In the genomic region with DNA sequence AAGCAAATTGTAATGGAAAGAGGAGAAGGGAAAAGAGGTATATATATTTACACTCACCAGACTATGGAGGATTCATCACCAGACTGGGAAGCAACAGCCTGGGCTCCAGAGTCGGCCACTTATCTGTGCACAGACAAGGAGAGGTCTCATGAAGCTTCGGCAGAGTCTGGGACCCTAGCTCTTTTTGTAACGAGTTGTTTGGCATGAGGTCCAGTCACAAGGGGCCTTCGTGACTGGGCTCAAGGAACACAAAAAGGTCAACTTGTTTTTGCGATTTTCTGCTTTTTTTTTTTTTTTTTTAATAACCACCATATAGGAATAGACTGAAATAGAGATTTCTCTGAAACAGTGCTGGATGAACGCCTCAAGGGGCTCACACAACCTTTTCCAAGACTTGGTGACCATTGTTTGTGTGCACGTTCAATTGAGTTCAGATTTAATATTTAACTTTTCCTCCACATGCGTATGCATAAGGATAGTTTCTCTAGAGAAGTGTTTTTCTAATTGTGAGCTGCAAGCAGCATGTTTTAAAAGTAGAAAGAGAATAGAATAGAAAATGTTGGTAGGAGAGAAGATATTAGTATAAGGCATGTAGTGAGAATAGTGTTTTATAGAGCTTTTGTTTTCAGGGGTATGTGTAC, we compare ENCODE assay signal across 22 cellular contexts. TPM values are rescaled to one million over a fixed set of nuclear protein-coding genes. Genes with fewer than 3 reads are reported as not detected.
A peak's percentile ranks its signal among the peaks of the same experiment; 100 is the strongest.
DNase-seq lines count a peak whose midpoint lies in the region; ATAC-seq and TF ChIP-seq lines count a peak whose summit lies in the region.
"Had no signal": no experiment of that assay in that cellular context is flagged by ENCODE, and none has a peak within 500 bp of the region (broad histone marks: within the 10 kb centered on the region; RNA-seq: fewer than 3 reads in every experiment).

No MANE protein-coding gene starts in this region.

- peaks cover 6% of the 10 kb centered on the region for H3K36me3 Mint-ChIP-seq in T-helper 17 cell (ENCODE audit: low read depth)
- peaks cover 25% of the 10 kb centered on the region for H3K36me3 Mint-ChIP-seq in type B pancreatic cell

- H3K4me3 Mint-ChIP-seq in T-helper 17 cell (no peak overlapping the region), type B pancreatic cell (no peak overlapping the region)

- H3K4me1 Mint-ChIP-seq in T-helper 17 cell (peaks cover 42% of the 10 kb centered on the region), type B pancreatic cell (ENCODE audit: unreplicated experiment) (peaks cover 13% of the 10 kb centered on the region)

- intact Hi-C loops in right cardiac atrium (cut with DNase I): no loop called here
- intact Hi-C loops in heart left ventricle (cut with DNase I): loop anchor here in 1 of 10 donors (10.0 kb wide), 1 partner anchor 364 kb away; no protein-coding TSS in a partner anchor
- intact Hi-C loops in body of pancreas (cut with DNase I): no loop called here

- H3K27me3 ChIP-seq in right cardiac atrium (ENCODE audit: control insufficient read depth, insufficient read depth) (no peaks in the 10 kb centered on the region), heart left ventricle (no peaks in the 10 kb centered on the region), body of pancreas (no peaks in the 10 kb centered on the region)
- H3K27me3 ChIP-seq: tibial nerve had no signal

- H3K4me1 ChIP-seq in right cardiac atrium (ENCODE audit: control insufficient read depth, insufficient read depth, low read length) (peaks cover 9% of the 10 kb centered on the region), heart left ventricle (peaks cover 0 to 57% (median 29%) of the 10 kb centered on the region in 12 donors), body of pancreas (peaks cover 13% of the 10 kb centered on the region)

- DNase-seq in right cardiac atrium: no peak
- DNase-seq in heart left ventricle: no peak
- no peak for DNase-seq in T-helper 17 cell
- DNase-seq in left lobe of liver (ENCODE audit: low spot score): no peak
- DNase-seq in type B pancreatic cell (ENCODE audit: extremely low spot score, unreplicated experiment): no peak
- no peak for DNase-seq in OCI-M2 (lab: John Stamatoyannopoulos, UW; ENCODE audit: unreplicated experiment)
- no peak for DNase-seq in body of pancreas
- no peak for DNase-seq in T1000 (lab: John Stamatoyannopoulos, UW)
- DNase-seq: activated CD4-positive, alpha-beta T cell treated with anti-CD3 and anti-CD28 coated beads, Interleukin-2, amount 50 U/mL, for 48 hours; activated gamma-delta T cell treated with Interleukin-2 at 50 U/mL for 16 hours; Caco-2; GF-D8; NCI-H2171 treated with DMSO at 0.1 percent for 48 hours; NK-92 treated with Interleukin-12 subunit alpha and Interleukin-12 subunit beta, amount 100 ng/mL, for 24 hours; occipital lobe; SHP77; T-helper 9 cell had no signal

- peaks cover 0 to 18% (median 14%) of the 10 kb centered on the region in 9 donors for H3K36me3 ChIP-seq in heart left ventricle
- H3K36me3 ChIP-seq in body of pancreas (replicated peaks in 1 of 2; ENCODE audit: insufficient read depth in 1 of 2, low read depth in 2 of 2): peaks cover 0 to 6% of the 10 kb centered on the region in 2 donors

- ATAC-seq in right cardiac atrium (no peak), heart left ventricle (no peak), T-helper 17 cell (no peak), left lobe of liver (peak; percentile 62), body of pancreas (no peak)
- ATAC-seq: Panc1 had no signal

- H3K9me3 ChIP-seq in right cardiac atrium (ENCODE audit: control insufficient read depth, low read length) (no peaks in the 10 kb centered on the region), heart left ventricle (peaks cover 0 to 11% (median 0%) of the 10 kb centered on the region in 12 donors), T-helper 17 cell (ENCODE audit: control insufficient read depth, low read length, poor library complexity, severe bottlenecking) (no peaks in the 10 kb centered on the region), body of pancreas (no peaks in the 10 kb centered on the region)
- H3K9me3 ChIP-seq: Caco-2 had no signal

- H3K4me3 ChIP-seq in right cardiac atrium (ENCODE audit: low read length): no peak overlapping the region
- no peak overlapping the region for H3K4me3 ChIP-seq in heart left ventricle
- no peak overlapping the region for H3K4me3 ChIP-seq in body of pancreas
- H3K4me3 ChIP-seq: skin epidermis, tibial nerve had no signal

- H3K27ac Mint-ChIP-seq in T-helper 17 cell: peak overlapping the region; percentile 67
- peak overlapping the region; percentile 35 for H3K27ac Mint-ChIP-seq in type B pancreatic cell

- 50% methylated on average over 8 of the region's 8 CpGs for WGBS in right cardiac atrium
- WGBS in heart left ventricle, 4 donors: 46 to 57% (median 49%) methylated on average over 8 of the region's 8 CpGs
- WGBS in body of pancreas, 2 donors: 50 to 57% methylated on average over 8 of the region's 8 CpGs

- no peaks in the 10 kb centered on the region for H3K27me3 Mint-ChIP-seq in T-helper 17 cell
- no peaks in the 10 kb centered on the region for H3K27me3 Mint-ChIP-seq in type B pancreatic cell

- no peak for TF ChIP-seq CTCF in heart left ventricle (IDR thresholded peaks at IDR 0.05)
- no peak for TF ChIP-seq CTCF in type B pancreatic cell (conservative IDR thresholded peaks at IDR 0.05)
- TF ChIP-seq CTCF in body of pancreas (IDR thresholded peaks at IDR 0.05): no peak

- H3K27ac ChIP-seq in right cardiac atrium (ENCODE audit: low read length) (peak overlapping the region; percentile 17), heart left ventricle (peak overlapping the region in 1 of 12 donors; percentile 4), body of pancreas (no peak overlapping the region)
- H3K27ac ChIP-seq: epithelial cell of prostate, HL-60, skin epidermis, tibial nerve had no signal

- no peak for TF ChIP-seq POLR2A in heart left ventricle (IDR thresholded peaks at IDR 0.05)
- no peak for TF ChIP-seq POLR2A in body of pancreas (IDR thresholded peaks at IDR 0.05)

- H3K9me3 Mint-ChIP-seq in type B pancreatic cell: no peaks in the 10 kb centered on the region

RNA-seq across cellular contexts. Expression of gene BPTF, which starts 25.8 kb away (rescaled TPM):
- 100 to 1,000 TPM in 2 of 4 donors, 10 to 100 TPM in 2; 94.4 to 106 (median 98.0) TPM for total RNA-seq in right cardiac atrium
- 19.5 TPM for polyA plus RNA-seq in right cardiac atrium
- total RNA-seq in heart left ventricle: 10 to 100 TPM; 50.5 to 96.9 (median 77.6) TPM
- 10 to 100 TPM; 16.7 to 20.2 TPM for polyA plus RNA-seq in heart left ventricle
- total RNA-seq in T-helper 17 cell: 100 to 1,000 TPM; 138 to 145 TPM
- total RNA-seq in left lobe of liver: 29.7 TPM
- total RNA-seq in type B pancreatic cell (ENCODE audit: low replicate concordance): 116 and 135 TPM in 2 replicates
- total RNA-seq in body of pancreas: 10 to 100 TPM; 44.6 to 74.5 TPM
